14 cellular contexts compared by ENCODE assay signal in the genomic region with DNA sequence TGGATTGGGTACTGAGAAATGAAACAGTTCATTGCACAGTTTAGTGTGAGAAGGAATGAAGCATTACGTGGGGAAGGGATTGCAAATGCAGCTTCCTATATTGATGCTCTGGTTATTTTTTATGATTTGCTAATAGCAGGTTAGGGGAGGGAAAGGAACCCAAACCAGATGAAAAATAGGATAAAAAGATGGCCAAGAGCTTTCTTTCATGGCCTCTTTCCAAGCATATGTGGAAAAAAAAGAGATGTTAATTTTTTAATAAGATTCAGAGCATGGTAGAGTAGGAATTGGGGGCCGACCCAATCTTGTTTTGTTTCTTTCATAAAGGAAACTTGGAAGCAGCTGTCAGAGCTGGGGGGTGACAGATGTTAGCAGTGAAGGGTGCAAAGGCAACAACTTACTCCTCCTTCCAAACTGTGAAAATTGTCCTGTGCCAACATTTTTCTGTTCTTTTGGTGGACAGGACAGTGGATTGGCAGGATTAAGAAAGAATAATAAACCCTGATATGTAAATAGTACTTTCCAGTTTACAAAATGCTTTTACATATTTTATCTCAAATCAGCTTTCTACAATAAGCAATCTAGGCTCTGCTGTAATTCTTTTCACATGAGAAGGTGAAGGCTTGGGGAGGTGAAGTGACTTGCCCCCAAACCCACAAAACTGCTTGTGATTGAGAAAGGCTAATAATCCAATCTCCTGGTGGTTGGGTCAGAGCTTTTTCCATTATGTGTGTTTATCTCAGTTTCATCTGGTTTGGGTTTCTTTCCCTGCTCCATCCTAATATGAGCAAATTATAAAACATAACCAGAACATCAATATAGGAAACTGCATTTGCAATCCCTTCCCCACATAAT.
DNase-seq lines count a peak whose midpoint lies in the region; ATAC-seq and TF ChIP-seq lines count a peak whose summit lies in the region.
"Had no signal": no experiment of that assay in that cellular context is flagged by ENCODE, and none has a peak within 500 bp of the region (broad histone marks: within the 10 kb centered on the region; RNA-seq: fewer than 3 reads in every experiment).

No MANE protein-coding gene starts in this region.

- peaks cover 38% of the 10 kb centered on the region for H3K4me1 Mint-ChIP-seq in chondrocyte (ENCODE audit: low read depth)
- H3K4me1 Mint-ChIP-seq in activated CD4-positive, alpha-beta memory T cell treated with anti-CD3 and anti-CD28 coated beads for 36 hours (ENCODE audit: low read depth), result no peaks in the 10 kb centered on the region

- DNase-seq in left ventricle myocardium inferior (no peak), right cardiac atrium (no peak), chondrocyte (ENCODE audit: low spot score) (no peak), iris pigment epithelial cell (ENCODE audit: low read depth) (peak; percentile 38), T-helper 9 cell (no peak)
- DNase-seq in activated CD4-positive, alpha-beta memory T cell treated with anti-CD3 and anti-CD28 coated beads for 36 hours, result no peak
- DNase-seq: 8988T, NCI-H1436, NCI-H748 treated with DMSO at 0.1 percent for 48 hours had no signal

- TF ChIP-seq CTCF in left ventricle myocardium inferior (IDR thresholded peaks at IDR 0.05; ENCODE audit: borderline replicate concordance) (no peak), chondrocyte (IDR thresholded peaks at IDR 0.05) (no peak)

- 52% methylated on average over 2 of the region's 2 CpGs for WGBS in right cardiac atrium

- H3K36me3 Mint-ChIP-seq in chondrocyte (ENCODE audit: low read depth), result peaks cover 3% of the 10 kb centered on the region
- H3K36me3 Mint-ChIP-seq in activated CD4-positive, alpha-beta memory T cell treated with anti-CD3 and anti-CD28 coated beads for 36 hours, result no peaks in the 10 kb centered on the region

- no peak overlapping the region for H3K4me3 Mint-ChIP-seq in chondrocyte (ENCODE audit: unreplicated experiment)
- H3K4me3 Mint-ChIP-seq in activated CD4-positive, alpha-beta memory T cell treated with anti-CD3 and anti-CD28 coated beads for 36 hours, result no peak overlapping the region

- H3K9me3 Mint-ChIP-seq in chondrocyte (ENCODE audit: low read depth), result peaks cover 3% of the 10 kb centered on the region
- H3K9me3 Mint-ChIP-seq in activated CD4-positive, alpha-beta memory T cell treated with anti-CD3 and anti-CD28 coated beads for 36 hours, result no peaks in the 10 kb centered on the region

- H3K4me1 ChIP-seq in left ventricle myocardium inferior (peaks cover 28% of the 10 kb centered on the region), right cardiac atrium (ENCODE audit: control insufficient read depth, insufficient read depth, low read length) (peaks cover 5% of the 10 kb centered on the region)

- no peaks in the 10 kb centered on the region for H3K27me3 ChIP-seq in left ventricle myocardium inferior (ENCODE audit: low read depth)
- H3K27me3 ChIP-seq in right cardiac atrium (ENCODE audit: control insufficient read depth, insufficient read depth), result no peaks in the 10 kb centered on the region

- H3K4me3 ChIP-seq in left ventricle myocardium inferior, result no peak overlapping the region
- H3K4me3 ChIP-seq in right cardiac atrium (ENCODE audit: low read length), result no peak overlapping the region
- H3K4me3 ChIP-seq: GM12878 had no signal

- no peak for ATAC-seq in right cardiac atrium
- ATAC-seq in GM18868 (IDR thresholded peaks at IDR 0.05; ENCODE audit: unreplicated experiment), result no peak
- no peak for ATAC-seq in HG03342 (IDR thresholded peaks at IDR 0.05; ENCODE audit: unreplicated experiment)
- ATAC-seq: GM12878, HCT116 had no signal

- POLR2A ChIA-PET in activated CD4-positive, alpha-beta memory T cell treated with anti-CD3 and anti-CD28 coated beads for 36 hours (lab: Charles Lee), result no interaction called here

- H3K27ac ChIP-seq in left ventricle myocardium inferior (replicated peaks), result peak overlapping the region; percentile 77
- no peak overlapping the region for H3K27ac ChIP-seq in right cardiac atrium (ENCODE audit: low read length)
- H3K27ac ChIP-seq: C4-2B had no signal

- intact Hi-C loops in left ventricle myocardium inferior (cut with micrococcal nuclease) (no loop called here), right cardiac atrium (cut with DNase I) (no loop called here)
- intact Hi-C loops in activated CD4-positive, alpha-beta memory T cell treated with anti-CD3 and anti-CD28 coated beads for 36 hours (cut with micrococcal nuclease), result no loop called here

- peak overlapping the region; percentile 15 for H3K27ac Mint-ChIP-seq in chondrocyte (ENCODE audit: unreplicated experiment)
- no peak overlapping the region for H3K27ac Mint-ChIP-seq in activated CD4-positive, alpha-beta memory T cell treated with anti-CD3 and anti-CD28 coated beads for 36 hours

- CTCF ChIA-PET in activated CD4-positive, alpha-beta memory T cell treated with anti-CD3 and anti-CD28 coated beads for 36 hours (lab: Charles Lee), result no interaction called here

- H3K9me3 ChIP-seq in left ventricle myocardium inferior (replicated peaks) (no peaks in the 10 kb centered on the region), right cardiac atrium (ENCODE audit: control insufficient read depth, low read length) (no peaks in the 10 kb centered on the region)

- no peaks in the 10 kb centered on the region for H3K36me3 ChIP-seq in left ventricle myocardium inferior

- no peaks in the 10 kb centered on the region for H3K27me3 Mint-ChIP-seq in chondrocyte (ENCODE audit: low read depth)
- H3K27me3 Mint-ChIP-seq in activated CD4-positive, alpha-beta memory T cell treated with anti-CD3 and anti-CD28 coated beads for 36 hours, result no peaks in the 10 kb centered on the region
